10 cellular contexts compared by ENCODE assay signal in genomic region chr11:31160504-31161422, GRCh38.
A peak's percentile ranks its signal among the peaks of the same experiment; 100 is the strongest.
DNase-seq lines count a peak whose midpoint lies in the region; ATAC-seq and TF ChIP-seq lines count a peak whose summit lies in the region.
"Had no signal": no experiment of that assay in that cellular context is flagged by ENCODE, and none has a peak within 500 bp of the region (broad histone marks: within the 10 kb centered on the region; RNA-seq: fewer than 3 reads in every experiment).

No MANE protein-coding gene starts in this region.

- ATAC-seq in HG03039 (IDR thresholded peaks at IDR 0.05; ENCODE audit: unreplicated experiment), result no peak
- no peak for ATAC-seq in stimulated activated effector memory CD8-positive, alpha-beta T cell treated with anti-CD3 and anti-CD28 coated beads, Interleukin-12 subunit alpha, Interleukin-12 subunit beta, amount 100 ng/mL, for 72 hours

- no peaks in the 10 kb centered on the region for H3K36me3 Mint-ChIP-seq in stimulated activated effector memory CD8-positive, alpha-beta T cell treated with anti-CD3 and anti-CD28 coated beads, Interleukin-12 subunit alpha, Interleukin-12 subunit beta, amount 100 ng/mL, for 72 hours

- no peak overlapping the region for H3K27ac Mint-ChIP-seq in stimulated activated effector memory CD8-positive, alpha-beta T cell treated with anti-CD3 and anti-CD28 coated beads, Interleukin-12 subunit alpha, Interleukin-12 subunit beta, amount 100 ng/mL, for 72 hours

- H3K4me3 Mint-ChIP-seq in stimulated activated effector memory CD8-positive, alpha-beta T cell treated with anti-CD3 and anti-CD28 coated beads, Interleukin-12 subunit alpha, Interleukin-12 subunit beta, amount 100 ng/mL, for 72 hours, result no peak overlapping the region

- H3K4me1 Mint-ChIP-seq in stimulated activated effector memory CD8-positive, alpha-beta T cell treated with anti-CD3 and anti-CD28 coated beads, Interleukin-12 subunit alpha, Interleukin-12 subunit beta, amount 100 ng/mL, for 72 hours, result no peaks in the 10 kb centered on the region

- peak; percentile 38 for TF ChIP-seq CTCF in cardiac fibroblast (IDR thresholded peaks at IDR 0.05; ENCODE audit: low read depth, low read length)

- DNase-seq in DMS53 (lab: John Stamatoyannopoulos, UW) (peak; percentile 35), DMS53 treated with DMSO at 0.1 percent for 48 hours (lab: John Stamatoyannopoulos, UW; ENCODE audit: unreplicated experiment) (no peak), NCI-H1105 treated with DMSO at 0.1 percent for 48 hours (lab: John Stamatoyannopoulos, UW) (peak; percentile 58), cardiac fibroblast (ENCODE audit: low read depth in 2 of 2) (peak in 1 of 2 donors; percentile 2), renal cortical epithelial cell (ENCODE audit: low read depth) (peak; percentile 8), activated T-cell treated with anti-CD3 and anti-CD28 coated beads for 4 hours (no peak)
- no peak for DNase-seq in stimulated activated effector memory CD8-positive, alpha-beta T cell treated with anti-CD3 and anti-CD28 coated beads, Interleukin-12 subunit alpha, Interleukin-12 subunit beta, amount 100 ng/mL, for 72 hours (ENCODE audit: low spot score in 2 of 2)
- DNase-seq: activated CD4-positive, alpha-beta T cell treated with anti-CD3 and anti-CD28 coated beads for 4 hours; KG1 had no signal

- no peaks in the 10 kb centered on the region for H3K9me3 Mint-ChIP-seq in stimulated activated effector memory CD8-positive, alpha-beta T cell treated with anti-CD3 and anti-CD28 coated beads, Interleukin-12 subunit alpha, Interleukin-12 subunit beta, amount 100 ng/mL, for 72 hours

- no peak overlapping the region for H3K4me3 ChIP-seq in cardiac fibroblast (replicated peaks in 1 of 2; ENCODE audit: low read depth in 2 of 2, low read length in 2 of 2)

Comparison
In these comparisons a context has a peak if more than half of its experiments do, and no peak if none do; other contexts are left out.
1. DNase-seq: peak in DMS53 (single experiment), NCI-H1105 treated with DMSO at 0.1 percent for 48 hours (single experiment) and renal cortical epithelial cell (single experiment); none in DMS53 treated with DMSO at 0.1 percent for 48 hours (single experiment), stimulated activated effector memory CD8-positive, alpha-beta T cell treated with anti-CD3 and anti-CD28 coated beads, Interleukin-12 subunit alpha, Interleukin-12 subunit beta, amount 100 ng/mL, for 72 hours (0 of 2) and activated T-cell treated with anti-CD3 and anti-CD28 coated beads for 4 hours (single experiment).